9 cellular contexts compared by ENCODE assay signal in genomic region chr1:145846191-145846590, GRCh38. TPM values are rescaled to one million over a fixed set of nuclear protein-coding genes. Genes with fewer than 3 reads are reported as not detected.
A peak's percentile ranks its signal among the peaks of the same experiment; 100 is the strongest.
DNase-seq lines count a peak whose midpoint lies in the region; ATAC-seq, FAIRE-seq and TF ChIP-seq lines count a peak whose summit lies in the region.
"Had no signal": no experiment of that assay in that cellular context is flagged by ENCODE, and none has a peak within 500 bp of the region (broad histone marks: within the 10 kb centered on the region; RNA-seq: fewer than 3 reads in every experiment).

No MANE protein-coding gene starts in this region.

- H3K9me3 ChIP-seq in BLaER1 = no peaks in the 10 kb centered on the region
- no peaks in the 10 kb centered on the region for H3K9me3 ChIP-seq in PC-3 (ENCODE audit: low read length)
- no peaks in the 10 kb centered on the region for H3K9me3 ChIP-seq in iPS-20b (ENCODE audit: insufficient read depth, low read depth, low read length)
- H3K9me3 ChIP-seq in spleen = no peaks in the 10 kb centered on the region

- H3K27me3 ChIP-seq in BLaER1 (no peaks in the 10 kb centered on the region), PC-3 (ENCODE audit: low read length) (no peaks in the 10 kb centered on the region), iPS-20b (ENCODE audit: insufficient read depth, low read length) (peaks cover 11% of the 10 kb centered on the region; the same call in 1 of the 2 replicates), spleen (replicated peaks in 1 of 7) (no peaks in the 10 kb centered on the region)

- H4K20me1 ChIP-seq in BLaER1 (no peaks in the 10 kb centered on the region), PC-3 (ENCODE audit: low read length) (no peaks in the 10 kb centered on the region)

- H3K9me2 ChIP-seq in PC-3 (replicated peaks; ENCODE audit: low read length) = no peaks in the 10 kb centered on the region

- H3K4me3 Mint-ChIP-seq in brain = no peak overlapping the region
- H3K4me3 Mint-ChIP-seq: activated B cell treated with CpG ODN at 0.5 μM for 24 hours had no signal

- H3K27me3 Mint-ChIP-seq in brain = no peaks in the 10 kb centered on the region
- H3K27me3 Mint-ChIP-seq: activated B cell treated with CpG ODN at 0.5 μM for 24 hours had no signal

- H3F3A ChIP-seq in PC-3 (ENCODE audit: low read length, unreplicated experiment) = no peaks in the 10 kb centered on the region

- H3K27ac ChIP-seq in BLaER1 (peak overlapping the region; percentile 79), PC-3 (ENCODE audit: low read length) (no peak overlapping the region), iPS-20b (ENCODE audit: low read length) (no peak overlapping the region), spleen (peak overlapping the region; percentile 73 to 90 (median 86))

- H3K4me1 ChIP-seq in BLaER1 (peaks cover 22% of the 10 kb centered on the region), PC-3 (ENCODE audit: insufficient read depth, low read length) (peaks cover 5% of the 10 kb centered on the region; the same call in 1 of the 2 replicates), iPS-20b (ENCODE audit: insufficient read depth, low read length) (no peaks in the 10 kb centered on the region), spleen (peaks cover 10 to 27% (median 20%) of the 10 kb centered on the region in 6 donors)

- TF ChIP-seq POLR2A in spleen (IDR thresholded peaks at IDR 0.05) = no peak

- peaks cover 6% of the 10 kb centered on the region for H3K4me1 Mint-ChIP-seq in brain

- H3K36me3 ChIP-seq in BLaER1 (peaks cover 69% of the 10 kb centered on the region), PC-3 (ENCODE audit: low read depth, low read length) (peaks cover 37% of the 10 kb centered on the region), iPS-20b (ENCODE audit: insufficient read depth, low read depth, low read length) (peaks cover 59% of the 10 kb centered on the region), spleen (peaks cover 4 to 62% (median 45%) of the 10 kb centered on the region in 6 donors)

- no peaks in the 10 kb centered on the region for H3K79me2 ChIP-seq in PC-3 (ENCODE audit: low read length)

- H3K9ac ChIP-seq in BLaER1 = peak overlapping the region; percentile 81
- H3K9ac ChIP-seq in PC-3 (ENCODE audit: low read length) = no peak overlapping the region
- peak overlapping the region; percentile 61; the same call in 1 of the 2 replicates for H3K9ac ChIP-seq in iPS-20b (ENCODE audit: low read depth, low read length)

- peak overlapping the region; percentile 73 for H2AFZ ChIP-seq in PC-3 (ENCODE audit: low read length)

- BruUV-seq in PC-3 (replicated peaks; lab: Mats Ljungman, UMichigan) = no TSS peak

- H3K4me2 ChIP-seq in BLaER1 (peak overlapping the region; percentile 96), PC-3 (ENCODE audit: low read length) (peak overlapping the region; percentile 88)

- peak overlapping the region in 4 of 5 experiments; percentile 84 to 90 (median 87) for H3K27ac Mint-ChIP-seq in brain
- H3K27ac Mint-ChIP-seq: activated B cell treated with CpG ODN at 0.5 μM for 24 hours had no signal

- intact Hi-C loops in PC-3 (cut with micrococcal nuclease) = no loop called here
- intact Hi-C loops in spleen (cut with DNase I; ENCODE audit: low total_unique reads) = loop anchor here (5.0 kb wide), 1 partner anchor 166 kb away; no protein-coding TSS in a partner anchor

- CTCF ChIA-PET in PC-3 (lab: Charles Lee) = interaction anchor here (0.7 to 3.3 kb wide), 4 partner anchors 13 to 166 kb away, joined by 3 to 29 read pairs (median 12); partner anchors contain the start of genes LIX1L and PIAS3

- peak; percentile 77 for TF ChIP-seq CTCF in PC-3 (conservative IDR thresholded peaks at IDR 0.05; ENCODE audit: low read depth, low read length)
- TF ChIP-seq CTCF in brain (conservative IDR thresholded peaks at IDR 0.05) = peak in 1 of 2 experiments; percentile 33
- peak in 10 of 11 experiments; percentile 20 to 75 (median 54) for TF ChIP-seq CTCF in spleen (IDR thresholded peaks at IDR 0.05 in 8 of 11, conservative IDR thresholded peaks at IDR 0.05 in 3 of 11)

- peak; percentile 35 for FAIRE-seq in GM18507 (lab: Jason Lieb, UNC)

- H3K36me3 Mint-ChIP-seq in brain = peaks cover 34% of the 10 kb centered on the region

- peak overlapping the region; percentile 73 for H3K4me3 ChIP-seq in BLaER1
- peak overlapping the region; percentile 66 for H3K4me3 ChIP-seq in PC-3 (ENCODE audit: low read length)
- H3K4me3 ChIP-seq in iPS-20b (ENCODE audit: low read length) = peak overlapping the region; percentile 76
- peak overlapping the region; percentile 42 to 75 (median 54) for H3K4me3 ChIP-seq in spleen

- ATAC-seq in PC-3 = peak; percentile 34
- ATAC-seq in HG02642 (IDR thresholded peaks at IDR 0.05; ENCODE audit: poor library complexity, unreplicated experiment) = no peak
- no peak for ATAC-seq in GM21529 (IDR thresholded peaks at IDR 0.05; ENCODE audit: unreplicated experiment)

- no peaks in the 10 kb centered on the region for H3K9me3 Mint-ChIP-seq in brain
- H3K9me3 Mint-ChIP-seq: activated B cell treated with CpG ODN at 0.5 μM for 24 hours had no signal

- DNase-seq in GM18507 (ENCODE audit: extremely low spot score, insufficient read length, low read depth) (no peak), PC-3 (peak; percentile 41), spleen (no peak)

- POLR2A ChIA-PET in PC-3 (lab: Charles Lee; ENCODE audit: unreplicated experiment) = interaction anchor here (0.6 kb wide), 1 partner anchor 73 kb away, joined by 7 read pairs; no protein-coding TSS in a partner anchor

- WGBS in spleen, 5 donors = 5 to 29% (median 24%) methylated on average over 3 of the region's 3 CpGs

RNA-seq across cellular contexts. Expression of gene NUDT17, which starts 0.8 kb away (rescaled TPM):
- total RNA-seq in PC-3 (2014; rRNA removed) = 2.4 and 3.0 TPM in 2 replicates
- polyA plus RNA-seq in brain (ENCODE audit: insufficient read depth, low read depth, low replicate concordance) = 16.3 TPM
- total RNA-seq in spleen = 1 to 10 TPM; 4.3 to 7.5 (median 5.4) TPM
- 1 to 10 TPM; 4.8 to 6.7 (median 4.8) TPM for polyA plus RNA-seq in spleen

RNA-seq across cellular contexts. Expression of gene PIAS3, which starts 12.7 kb away (rescaled TPM):
- 25.2 and 27.2 TPM in 2 replicates for total RNA-seq in PC-3 (2014; rRNA removed)
- polyA plus RNA-seq in brain (ENCODE audit: insufficient read depth, low read depth, low replicate concordance) = 68.4 TPM
- 10 to 100 TPM; 20.1 to 29.5 (median 26.2) TPM for total RNA-seq in spleen
- polyA plus RNA-seq in spleen = 10 to 100 TPM; 10.1 to 16.9 (median 11.7) TPM

RNA-seq across cellular contexts. Expression of gene POLR3C, which starts 22.2 kb away (rescaled TPM):
- total RNA-seq in PC-3 (2014; rRNA removed) (35.8 and 41.5 TPM in 2 replicates), spleen (10 to 100 TPM; 28.5 to 37.0 (median 32.5) TPM)
- polyA plus RNA-seq in brain (ENCODE audit: insufficient read depth, low read depth, low replicate concordance) (29.8 TPM), spleen (10 to 100 TPM; 15.7 to 17.2 (median 16.2) TPM)

RNA-seq across cellular contexts. Expression of gene RNF115, which starts 22.3 kb away (rescaled TPM):
- total RNA-seq in PC-3 (2014; rRNA removed) (15.2 and 15.9 TPM in 2 replicates), spleen (10 to 100 TPM; 12.0 to 27.2 (median 17.5) TPM)
- polyA plus RNA-seq in brain (ENCODE audit: insufficient read depth, low read depth, low replicate concordance) (8.8 TPM), spleen (1 to 10 TPM; 4.8 to 5.9 (median 5.0) TPM)

RNA-seq across cellular contexts. Expression of gene ANKRD35, which starts 39.5 kb away (rescaled TPM):
- 0.07 and 0.40 TPM in 2 replicates for total RNA-seq in PC-3 (2014; rRNA removed)
- polyA plus RNA-seq in brain (ENCODE audit: insufficient read depth, low read depth, low replicate concordance) = 32.8 TPM
- total RNA-seq in spleen = 1 to 10 TPM in 1 of 7 donors, under 1 TPM in 6; 0.26 to 1.3 (median 0.47) TPM
- under 1 TPM; 0.38 to 0.65 (median 0.57) TPM for polyA plus RNA-seq in spleen
- total RNA-seq: activated B cell treated with CpG ODN at 0.5 μM for 24 hours had no signal

Comparison
In these comparisons a context has a peak if more than half of its experiments do, and no peak if none do; other contexts are left out.
1. H3K27ac ChIP-seq: peak in BLaER1 (single experiment) and spleen (8 of 8); none in PC-3 (single experiment) and iPS-20b (single experiment).
2. Peak in every context shown above with its lines, with median percentiles within 50 percentile points of each other: H3K4me3 ChIP-seq.